In the genomic region with DNA sequence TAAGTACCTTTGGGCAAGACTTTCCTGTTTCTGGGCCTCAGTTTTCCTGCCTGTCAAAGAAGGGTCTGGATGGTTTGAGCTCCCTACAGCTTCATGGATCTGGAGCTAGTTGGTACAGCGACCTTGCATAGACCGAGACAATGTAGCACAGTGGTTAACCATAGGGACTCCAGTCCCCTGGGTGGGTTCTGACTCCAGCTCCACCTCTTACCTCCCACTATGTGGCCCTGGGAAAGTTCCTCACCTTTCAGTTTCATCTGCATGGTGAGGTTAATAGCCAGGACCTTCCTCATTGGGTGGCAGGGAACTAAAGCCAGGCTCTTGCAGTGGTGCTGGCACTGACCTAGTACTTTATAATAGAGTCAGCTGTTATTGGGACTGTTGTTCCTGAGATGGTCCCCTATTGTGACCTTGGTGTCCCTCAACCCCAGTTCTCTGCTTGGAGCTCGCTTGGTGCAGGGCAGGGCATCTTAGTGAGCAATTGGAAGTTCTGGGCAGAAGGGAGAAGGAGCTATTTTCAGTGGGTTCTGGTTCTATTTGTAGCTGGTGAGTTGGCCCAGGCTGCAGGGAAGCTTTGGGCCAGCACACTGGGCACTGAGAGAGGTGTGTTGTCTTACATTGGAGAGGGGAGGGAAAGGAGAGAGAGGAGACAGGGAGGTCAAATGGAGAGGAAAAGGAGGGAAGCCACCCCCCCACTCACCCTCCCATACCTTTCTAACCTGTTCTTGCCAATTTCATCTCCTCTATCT, we compare ENCODE assay signal across 16 cellular contexts. TPM values are rescaled to one million over a fixed set of nuclear protein-coding genes. Genes with fewer than 3 reads are reported as not detected.
DNase-seq lines count a peak whose midpoint lies in the region; ATAC-seq, FAIRE-seq and TF ChIP-seq lines count a peak whose summit lies in the region.
"Had no signal": no experiment of that assay in that cellular context is flagged by ENCODE, and none has a peak within 500 bp of the region (broad histone marks: within the 10 kb centered on the region; RNA-seq: fewer than 3 reads in every experiment).

No MANE protein-coding gene starts in this region.

- peak; percentile 12 to 51 for ATAC-seq in stimulated activated naive B cell treated with anti-CD40 and anti-IgM and Interleukin-4, amounts not matched to agents 10 μg/mL and 1 μg/mL and 100 μg/mL, for 72 hours (replicated peaks)
- ATAC-seq in GM19467 (IDR thresholded peaks at IDR 0.05; ENCODE audit: unreplicated experiment) (no peak), GM19397 (IDR thresholded peaks at IDR 0.05; ENCODE audit: unreplicated experiment) (no peak)
- ATAC-seq: A549; activated T-cell treated with anti-CD3 and anti-CD28 coated beads, Interleukin-2, amount 50 U/mL, for 72 hours; stimulated activated effector memory CD8-positive, alpha-beta T cell treated with anti-CD3 and anti-CD28 coated beads, Interleukin-12 subunit alpha, Interleukin-12 subunit beta, amount 100 ng/mL, for 72 hours had no signal

- no peak for TF ChIP-seq CTCF in mammary epithelial cell (conservative IDR thresholded peaks at IDR 0.05 in 1 of 2, IDR thresholded peaks at IDR 0.05 in 1 of 2; ENCODE audit: extremely low read depth in 1 of 2, insufficient read depth in 1 of 2, low read depth in 1 of 2, low read length in 2 of 2)
- no peak for TF ChIP-seq CTCF in breast epithelium (IDR thresholded peaks at IDR 0.05)
- TF ChIP-seq CTCF in bronchial epithelial cell (IDR thresholded peaks at IDR 0.05; ENCODE audit: insufficient read depth, low read length, severe bottlenecking) = no peak
- TF ChIP-seq CTCF in sigmoid colon (IDR thresholded peaks at IDR 0.05) = no peak

- in situ Hi-C loops in mammary epithelial cell (cut with MboI; ENCODE audit: low sequenced_read_pairs in 2 of 2) = no loop called here

- peak overlapping the region; percentile 70 for H2AK5ac ChIP-seq in mesenchymal stem cell (ENCODE audit: low read length, severe bottlenecking)

- peaks cover 2 to 16% of the 10 kb centered on the region in 2 donors for H3K4me1 Mint-ChIP-seq in stimulated activated naive B cell treated with anti-CD40 and anti-IgM and Interleukin-4, amounts not matched to agents 10 μg/mL and 1 μg/mL and 100 μg/mL, for 72 hours
- H3K4me1 Mint-ChIP-seq: stimulated activated effector memory CD8-positive, alpha-beta T cell treated with anti-CD3 and anti-CD28 coated beads, Interleukin-12 subunit alpha, Interleukin-12 subunit beta, amount 100 ng/mL, for 72 hours had no signal

- H3K4me2 ChIP-seq in mammary epithelial cell (ENCODE audit: insufficient read depth, low read depth, low read length) (no peak overlapping the region), mesenchymal stem cell (ENCODE audit: low read length, poor library complexity, severe bottlenecking) (no peak overlapping the region)
- H3K4me2 ChIP-seq: A549 had no signal

- no peak overlapping the region for H3K18ac ChIP-seq in mesenchymal stem cell (ENCODE audit: low read depth in 1 of 2, low read length in 2 of 2)

- H3K79me1 ChIP-seq in mesenchymal stem cell (replicated peaks; ENCODE audit: low read length, poor library complexity, severe bottlenecking) = no peaks in the 10 kb centered on the region

- TF ChIP-seq POLR2A in breast epithelium (IDR thresholded peaks at IDR 0.05) (no peak), sigmoid colon (IDR thresholded peaks at IDR 0.05) (no peak)

- H3K27ac ChIP-seq in mammary epithelial cell (ENCODE audit: insufficient read depth, low read depth, low read length) (no peak overlapping the region), breast epithelium (no peak overlapping the region), mesenchymal stem cell (ENCODE audit: low read length, poor library complexity, severe bottlenecking) (peak overlapping the region; percentile 87), sigmoid colon (no peak overlapping the region)
- H3K27ac ChIP-seq: A549 had no signal

- no peak for DNase-seq in mammary epithelial cell
- DNase-seq in breast epithelium (ENCODE audit: low spot score in 2 of 2) = no peak
- no peak for DNase-seq in bronchial epithelial cell (ENCODE audit: low read depth)
- no peak for DNase-seq in mesenchymal stem cell
- DNase-seq in stimulated activated naive B cell treated with anti-CD40 and anti-IgM and Interleukin-4, amounts not matched to agents 10 μg/mL and 1 μg/mL and 100 μg/mL, for 72 hours = no peak
- no peak for DNase-seq in sigmoid colon
- DNase-seq: activated CD4-positive, alpha-beta memory T cell treated with anti-CD3 and anti-CD28 coated beads, Interleukin-2, amount 10 ng/mL, durations not matched to agents 7 days and 5 days; activated T-cell treated with anti-CD3 and anti-CD28 coated beads, Interleukin-2, amount 50 U/mL, for 72 hours; CD4-positive, alpha-beta T cell; HFFc6; Karpas-422 had no signal

- no peaks in the 10 kb centered on the region for H4K20me1 ChIP-seq in mammary epithelial cell (ENCODE audit: insufficient read depth, low read length)

- no peak overlapping the region for H3K23ac ChIP-seq in mesenchymal stem cell (ENCODE audit: low read length in 2 of 2)

- H3K4ac ChIP-seq in mesenchymal stem cell (ENCODE audit: low read depth in 1 of 2, low read length in 2 of 2) = peak overlapping the region in 1 of 2 experiments; percentile 18

- no peak overlapping the region for H4K8ac ChIP-seq in mesenchymal stem cell (ENCODE audit: low read length)

- intact Hi-C loops in mammary epithelial cell (cut with micrococcal nuclease) (no loop called here), breast epithelium (cut with DNase I; ENCODE audit: low total_unique reads) (no loop called here), sigmoid colon (cut with DNase I) (no loop called here)

- H3K9ac ChIP-seq in mammary epithelial cell (ENCODE audit: insufficient read depth, low read length) = no peak overlapping the region
- no peak overlapping the region for H3K9ac ChIP-seq in mesenchymal stem cell (ENCODE audit: low read length)

- no peak for TF ChIP-seq EP300 in sigmoid colon (IDR thresholded peaks at IDR 0.05)

- H3K4me1 ChIP-seq in mammary epithelial cell (ENCODE audit: insufficient read depth, low read length) = peaks cover 12% of the 10 kb centered on the region
- no peaks in the 10 kb centered on the region for H3K4me1 ChIP-seq in breast epithelium
- H3K4me1 ChIP-seq in mesenchymal stem cell (ENCODE audit: control insufficient read depth, insufficient read depth, low read depth, low read length) = peaks cover 20% of the 10 kb centered on the region
- peaks cover 0 to 22% (median 11%) of the 10 kb centered on the region in 4 donors for H3K4me1 ChIP-seq in sigmoid colon
- H3K4me1 ChIP-seq: A549, upper lobe of left lung had no signal

- no peak overlapping the region for H2BK12ac ChIP-seq in mesenchymal stem cell (ENCODE audit: low read length in 2 of 2)

- H2AFZ ChIP-seq in mammary epithelial cell (ENCODE audit: low read depth, low read length) = no peak overlapping the region
- H2AFZ ChIP-seq in mesenchymal stem cell (ENCODE audit: low read depth, low read length) = no peak overlapping the region

- H3K14ac ChIP-seq in mesenchymal stem cell (ENCODE audit: low read length in 2 of 2) = no peak overlapping the region

- no peak overlapping the region for H3K27ac Mint-ChIP-seq in stimulated activated naive B cell treated with anti-CD40 and anti-IgM and Interleukin-4, amounts not matched to agents 10 μg/mL and 1 μg/mL and 100 μg/mL, for 72 hours
- H3K27ac Mint-ChIP-seq: activated CD4-positive, alpha-beta memory T cell treated with anti-CD3 and anti-CD28 coated beads, Interleukin-2, amount 10 ng/mL, durations not matched to agents 7 days and 5 days; activated T-cell treated with anti-CD3 and anti-CD28 coated beads, Interleukin-2, amount 50 U/mL, for 72 hours; CD4-positive, alpha-beta T cell; HFFc6; stimulated activated effector memory CD8-positive, alpha-beta T cell treated with anti-CD3 and anti-CD28 coated beads, Interleukin-12 subunit alpha, Interleukin-12 subunit beta, amount 100 ng/mL, for 72 hours had no signal

- peak overlapping the region; percentile 73 for H2BK120ac ChIP-seq in mesenchymal stem cell (ENCODE audit: low read depth, low read length)

- FAIRE-seq in bronchial epithelial cell (lab: Jason Lieb, UNC) = peak; percentile 47
- FAIRE-seq: A549 had no signal

- peaks cover 8% of the 10 kb centered on the region in 2 donors for H3K27me3 Mint-ChIP-seq in stimulated activated naive B cell treated with anti-CD40 and anti-IgM and Interleukin-4, amounts not matched to agents 10 μg/mL and 1 μg/mL and 100 μg/mL, for 72 hours
- H3K27me3 Mint-ChIP-seq: CD4-positive, alpha-beta T cell had no signal

- no peak overlapping the region for H2BK5ac ChIP-seq in mesenchymal stem cell (ENCODE audit: low read depth, low read length, poor library complexity, severe bottlenecking)

- WGBS in mammary epithelial cell (ENCODE audit: low coverage, missing lambda C conversion rate) = 100% methylated on average over 3 of the region's 3 CpGs
- 96% methylated on average over 3 of the region's 3 CpGs for WGBS in mesenchymal stem cell
- 95 to 96% methylated on average over 3 of the region's 3 CpGs for WGBS in sigmoid colon, 2 donors

- no peaks in the 10 kb centered on the region for H3K9me3 ChIP-seq in mammary epithelial cell (replicated peaks; ENCODE audit: insufficient read depth, low read length)
- H3K9me3 ChIP-seq in breast epithelium = no peaks in the 10 kb centered on the region
- no peaks in the 10 kb centered on the region for H3K9me3 ChIP-seq in mesenchymal stem cell (ENCODE audit: control insufficient read depth, low read length)
- no peaks in the 10 kb centered on the region for H3K9me3 ChIP-seq in sigmoid colon
- H3K9me3 ChIP-seq: A549, upper lobe of left lung had no signal

- H3K4me3 ChIP-seq in mammary epithelial cell (replicated peaks in 1 of 3; ENCODE audit: insufficient read depth in 1 of 3, low read depth in 2 of 3, low read length in 3 of 3) = no peak overlapping the region
- H3K4me3 ChIP-seq in breast epithelium = no peak overlapping the region
- H3K4me3 ChIP-seq in bronchial epithelial cell (ENCODE audit: low read depth, low read length) = no peak overlapping the region
- no peak overlapping the region for H3K4me3 ChIP-seq in mesenchymal stem cell (ENCODE audit: insufficient read depth in 1 of 2, low read depth in 1 of 2, low read length in 2 of 2)
- H3K4me3 ChIP-seq in sigmoid colon = no peak overlapping the region
- H3K4me3 ChIP-seq: A549, upper lobe of left lung had no signal

- dilution Hi-C loops in mammary epithelial cell (cut with HindIII; ENCODE audit: low sequenced_read_pairs) = loop anchor here (5.0 kb wide), 1 partner anchor 35 kb away; no protein-coding TSS in a partner anchor

- no peaks in the 10 kb centered on the region for H3K79me2 ChIP-seq in mammary epithelial cell (ENCODE audit: insufficient read depth, low read length)

- no peaks in the 10 kb centered on the region for H3K36me3 Mint-ChIP-seq in stimulated activated naive B cell treated with anti-CD40 and anti-IgM and Interleukin-4, amounts not matched to agents 10 μg/mL and 1 μg/mL and 100 μg/mL, for 72 hours
- H3K36me3 Mint-ChIP-seq: stimulated activated effector memory CD8-positive, alpha-beta T cell treated with anti-CD3 and anti-CD28 coated beads, Interleukin-12 subunit alpha, Interleukin-12 subunit beta, amount 100 ng/mL, for 72 hours had no signal

- H3K27me3 ChIP-seq in mammary epithelial cell (ENCODE audit: insufficient read depth, low read length) (no peaks in the 10 kb centered on the region), breast epithelium (no peaks in the 10 kb centered on the region), bronchial epithelial cell (ENCODE audit: control insufficient read depth, insufficient read depth, low read length) (no peaks in the 10 kb centered on the region), mesenchymal stem cell (ENCODE audit: control insufficient read depth in 1 of 2, insufficient read depth in 1 of 2, low read length in 2 of 2) (peaks cover 0 to 62% of the 10 kb centered on the region in 2 experiments), sigmoid colon (no peaks in the 10 kb centered on the region)
- H3K27me3 ChIP-seq: upper lobe of left lung had no signal

- CTCF ChIA-PET in mammary epithelial cell (lab: Charles Lee; ENCODE audit: low non-redundant PET) = no interaction called here

- TSS peak; percentile 62 for BruUV-seq in mammary epithelial cell (replicated peaks; lab: Mats Ljungman, UMichigan)

- H2BK15ac ChIP-seq in mesenchymal stem cell (ENCODE audit: low read depth, poor library complexity, severe bottlenecking) = no peak overlapping the region

- H3K4me3 Mint-ChIP-seq in stimulated activated naive B cell treated with anti-CD40 and anti-IgM and Interleukin-4, amounts not matched to agents 10 μg/mL and 1 μg/mL and 100 μg/mL, for 72 hours = no peak overlapping the region
- H3K4me3 Mint-ChIP-seq: activated CD4-positive, alpha-beta memory T cell treated with anti-CD3 and anti-CD28 coated beads, Interleukin-2, amount 10 ng/mL, durations not matched to agents 7 days and 5 days; activated T-cell treated with anti-CD3 and anti-CD28 coated beads, Interleukin-2, amount 50 U/mL, for 72 hours; CD4-positive, alpha-beta T cell; HFFc6; stimulated activated effector memory CD8-positive, alpha-beta T cell treated with anti-CD3 and anti-CD28 coated beads, Interleukin-12 subunit alpha, Interleukin-12 subunit beta, amount 100 ng/mL, for 72 hours had no signal

- H3K36me3 ChIP-seq in mammary epithelial cell (ENCODE audit: insufficient read depth, low read length) (no peaks in the 10 kb centered on the region), breast epithelium (no peaks in the 10 kb centered on the region), bronchial epithelial cell (ENCODE audit: control insufficient read depth, insufficient read depth, low read length) (no peaks in the 10 kb centered on the region), mesenchymal stem cell (ENCODE audit: control insufficient read depth in 1 of 2, insufficient read depth in 2 of 2, low read depth in 1 of 2, low read length in 2 of 2) (no peaks in the 10 kb centered on the region), sigmoid colon (no peaks in the 10 kb centered on the region)
- H3K36me3 ChIP-seq: upper lobe of left lung had no signal

- no peak overlapping the region for H4K91ac ChIP-seq in mesenchymal stem cell (ENCODE audit: low read length)

- no peaks in the 10 kb centered on the region for H3K9me3 Mint-ChIP-seq in stimulated activated naive B cell treated with anti-CD40 and anti-IgM and Interleukin-4, amounts not matched to agents 10 μg/mL and 1 μg/mL and 100 μg/mL, for 72 hours
- H3K9me3 Mint-ChIP-seq: activated CD4-positive, alpha-beta memory T cell treated with anti-CD3 and anti-CD28 coated beads, Interleukin-2, amount 10 ng/mL, durations not matched to agents 7 days and 5 days; activated T-cell treated with anti-CD3 and anti-CD28 coated beads, Interleukin-2, amount 50 U/mL, for 72 hours; CD4-positive, alpha-beta T cell; HFFc6; stimulated activated effector memory CD8-positive, alpha-beta T cell treated with anti-CD3 and anti-CD28 coated beads, Interleukin-12 subunit alpha, Interleukin-12 subunit beta, amount 100 ng/mL, for 72 hours had no signal

RNA-seq across cellular contexts. Expression of gene MTMR3, which starts 10.7 kb away (rescaled TPM):
- total RNA-seq in mammary epithelial cell = 10 to 100 TPM; 34.1 to 67.2 TPM
- 11.1 TPM for polyA plus RNA-seq in mammary epithelial cell
- 35.4 TPM for polyA minus RNA-seq in mammary epithelial cell
- 10 to 100 TPM; 57.0 to 90.0 (median 67.2) TPM for total RNA-seq in breast epithelium
- total RNA-seq in bronchial epithelial cell = 30.3 and 32.3 TPM in 2 replicates
- polyA plus RNA-seq in mesenchymal stem cell (2013, experiment 1 of 2) = 10.3 TPM
- 9.3 TPM for polyA plus RNA-seq in mesenchymal stem cell (2013, experiment 2 of 2)
- total RNA-seq in sigmoid colon = 10 to 100 TPM; 40.7 to 52.3 (median 41.3) TPM
- 10 to 100 TPM in 2 of 3 donors, 1 to 10 TPM in 1; 6.6 to 21.1 (median 10.9) TPM for polyA plus RNA-seq in sigmoid colon

RNA-seq across cellular contexts. Expression of gene ASCC2, which starts 34.2 kb away (rescaled TPM):
- total RNA-seq in mammary epithelial cell (10 to 100 TPM; 41.3 to 72.2 TPM), breast epithelium (10 to 100 TPM; 37.0 to 60.3 (median 45.8) TPM), bronchial epithelial cell (26.1 and 35.1 TPM in 2 replicates), sigmoid colon (10 to 100 TPM; 15.0 to 37.7 (median 20.5) TPM)
- polyA plus RNA-seq in mammary epithelial cell (41.7 TPM), sigmoid colon (10 to 100 TPM; 47.4 to 51.0 (median 48.0) TPM)
- polyA minus RNA-seq in mammary epithelial cell = 155 TPM
- polyA plus RNA-seq in mesenchymal stem cell (2013, experiment 1 of 2) = 43.5 TPM
- 43.8 TPM for polyA plus RNA-seq in mesenchymal stem cell (2013, experiment 2 of 2)

Comparison
In these comparisons a context has a peak if more than half of its experiments do, and no peak if none do; other contexts are left out.
1. ATAC-seq: peak in stimulated activated naive B cell treated with anti-CD40 and anti-IgM and Interleukin-4, amounts not matched to agents 10 μg/mL and 1 μg/mL and 100 μg/mL, for 72 hours (2 of 2); none in GM19467 (single experiment) and GM19397 (single experiment).